In genomic region chr20:22762576-22763256, GRCh38 we compare ENCODE assay signal across 11 cellular contexts.
DNase-seq lines count a peak whose midpoint lies in the region; ATAC-seq and TF ChIP-seq lines count a peak whose summit lies in the region.
"Had no signal": no experiment of that assay in that cellular context is flagged by ENCODE, and none has a peak within 500 bp of the region (broad histone marks: within the 10 kb centered on the region; RNA-seq: fewer than 3 reads in every experiment).

No MANE protein-coding gene starts in this region.

- TF ChIP-seq CTCF in Calu3 (IDR thresholded peaks at IDR 0.05; ENCODE audit: unreplicated experiment), result no peak
- TF ChIP-seq CTCF in esophagus squamous epithelium (IDR thresholded peaks at IDR 0.05), result no peak

- intact Hi-C loops in Calu3 (cut with micrococcal nuclease; ENCODE audit: unreplicated experiment) (no loop called here), esophagus squamous epithelium (cut with DNase I) (no loop called here), sciatic nerve (cut with DNase I) (no loop called here)

- ATAC-seq in sciatic nerve, result peak; percentile 31
- ATAC-seq in GM21737 (IDR thresholded peaks at IDR 0.05; ENCODE audit: unreplicated experiment), result no peak

- H3K9me3 ChIP-seq in SJSA1 (replicated peaks), result no peaks in the 10 kb centered on the region
- no peaks in the 10 kb centered on the region for H3K9me3 ChIP-seq in esophagus squamous epithelium

- WGBS in esophagus squamous epithelium, 2 donors, result 21 to 29% methylated on average over 1 to 6 of the region's 6 CpGs

- BruUV-seq in Calu3 (replicated peaks; lab: Mats Ljungman, UMichigan), result no TSS peak

- H3K27ac ChIP-seq in SJSA1 (peak overlapping the region; percentile 74), esophagus squamous epithelium (peak overlapping the region; percentile 87 to 95 (median 93))

- H3K36me3 ChIP-seq in SJSA1 (no peaks in the 10 kb centered on the region), esophagus squamous epithelium (no peaks in the 10 kb centered on the region)

- H3K4me3 ChIP-seq in SJSA1 (no peak overlapping the region), esophagus squamous epithelium (no peak overlapping the region)

- peaks cover 5% of the 10 kb centered on the region for H3K9me3 Mint-ChIP-seq in Calu3 (ENCODE audit: low read depth, unreplicated experiment)

- H3K4me1 Mint-ChIP-seq in Calu3 (ENCODE audit: low read depth, unreplicated experiment), result peaks cover 11% of the 10 kb centered on the region

- H3K27me3 ChIP-seq in SJSA1 (replicated peaks) (no peaks in the 10 kb centered on the region), esophagus squamous epithelium (peaks cover 0 to 5% (median 0%) of the 10 kb centered on the region in 4 donors)

- H3K36me3 Mint-ChIP-seq in Calu3 (ENCODE audit: insufficient read depth, unreplicated experiment), result no peaks in the 10 kb centered on the region
- H3K36me3 Mint-ChIP-seq: naive B cell had no signal

- CTCF ChIA-PET in Calu3 (lab: Charles Lee), result no interaction called here

- no peak for TF ChIP-seq POLR2A in esophagus squamous epithelium (IDR thresholded peaks at IDR 0.05)

- H3K27ac Mint-ChIP-seq in Calu3 (ENCODE audit: unreplicated experiment), result peak overlapping the region; percentile 14
- H3K27ac Mint-ChIP-seq: naive B cell had no signal

- DNase-seq in Calu3, result no peak
- DNase-seq in SJSA1 (ENCODE audit: low read depth in 1 of 2, low spot score in 2 of 2), result no peak
- no peak for DNase-seq in esophagus squamous epithelium (lab: John Stamatoyannopoulos, UW)
- no peak for DNase-seq in sciatic nerve (ENCODE audit: low spot score)
- DNase-seq in H4 (ENCODE audit: low spot score), result no peak
- no peak for DNase-seq in DMS79 (lab: John Stamatoyannopoulos, UW)
- no peak for DNase-seq in stimulated activated CD8-positive, alpha-beta memory T cell treated with anti-CD3 and anti-CD28 coated beads, Interleukin-4, amount 100 ng/mL, for 48 hours
- DNase-seq: activated CD4-positive, alpha-beta T cell treated with anti-CD3 and anti-CD28 coated beads, Interleukin-2, amount 50 U/mL, for 1 hour; naive B cell; NCI-H2171 had no signal

- no peak overlapping the region for H3K4me3 Mint-ChIP-seq in Calu3 (ENCODE audit: low read depth, unreplicated experiment)
- H3K4me3 Mint-ChIP-seq: naive B cell had no signal

- H3K27me3 Mint-ChIP-seq in Calu3 (ENCODE audit: unreplicated experiment), result no peaks in the 10 kb centered on the region

- peaks cover 27% of the 10 kb centered on the region for H3K4me1 ChIP-seq in SJSA1 (replicated peaks)
- H3K4me1 ChIP-seq in esophagus squamous epithelium, result peaks cover 13 to 77% (median 30%) of the 10 kb centered on the region in 3 donors
